ENCODE assay signal across 8 cellular contexts in genomic region chr2:213284105-213285090, GRCh38. TPM values are rescaled to one million over a fixed set of nuclear protein-coding genes. Genes with fewer than 3 reads are reported as not detected.
A peak's percentile ranks its signal among the peaks of the same experiment; 100 is the strongest.
DNase-seq lines count a peak whose midpoint lies in the region; ATAC-seq and TF ChIP-seq lines count a peak whose summit lies in the region.

SPAG16 (plus strand) TSS chr2:213284464.

- peak within 1 kb of the TSS; percentile 82 for H3K4me3 ChIP-seq in BE2C (ENCODE audit: low read depth, low read length)
- peak within 1 kb of the TSS; percentile 97 for H3K4me3 ChIP-seq in endodermal cell (ENCODE audit: low read length)
- peak within 1 kb of the TSS; percentile 81 to 93 for H3K4me3 ChIP-seq in mesenchymal stem cell (ENCODE audit: insufficient read depth in 1 of 2, low read depth in 1 of 2, low read length in 2 of 2)

- WGBS in endodermal cell (ENCODE audit: insufficient coverage in 1 of 2, insufficient read length in 1 of 2), 2 experiments = 5 to 7% methylated on average over 18 to 59 of the region's 59 CpGs
- WGBS in mesenchymal stem cell = 5% methylated on average over 57 of the region's 59 CpGs

- H3K14ac ChIP-seq in mesenchymal stem cell (ENCODE audit: low read length in 2 of 2) = peak within 1 kb of the TSS in 1 of 2 experiments; percentile 96

- H3K18ac ChIP-seq in mesenchymal stem cell (ENCODE audit: low read depth in 1 of 2, low read length in 2 of 2) = peak within 1 kb of the TSS; percentile 96 to 97

- H3K4me1 Mint-ChIP-seq in endodermal cell = peaks cover 24% of the 10 kb centered on the region

- H3K27me3 ChIP-seq in BE2C (no peaks in the 10 kb centered on the region), endodermal cell (ENCODE audit: control insufficient read depth, insufficient read depth, low read length, poor library complexity, severe bottlenecking) (no peaks in the 10 kb centered on the region), mesenchymal stem cell (ENCODE audit: control insufficient read depth in 1 of 2, insufficient read depth in 1 of 2, low read length in 2 of 2) (no peaks in the 10 kb centered on the region)

- H3K4me1 ChIP-seq in BE2C (0 out of 2 replicates have a peak, but pooled peaks cover 5% of the 10 kb centered on the region), endodermal cell (ENCODE audit: control insufficient read depth, insufficient read depth, low read length) (no peaks in the 10 kb centered on the region), mesenchymal stem cell (ENCODE audit: control insufficient read depth, insufficient read depth, low read depth, low read length) (no peaks in the 10 kb centered on the region)

- H3K36me3 Mint-ChIP-seq in endodermal cell (ENCODE audit: low read depth) = no peaks in the 10 kb centered on the region

- H3K27me3 Mint-ChIP-seq in endodermal cell (ENCODE audit: insufficient read depth) = no peaks in the 10 kb centered on the region

- H3K36me3 ChIP-seq in BE2C (no peaks in the 10 kb centered on the region), endodermal cell (ENCODE audit: control insufficient read depth, insufficient read depth, low read length) (no peaks in the 10 kb centered on the region), mesenchymal stem cell (ENCODE audit: control insufficient read depth in 1 of 2, insufficient read depth in 2 of 2, low read depth in 1 of 2, low read length in 2 of 2) (peaks cover 0 to 6% of the 10 kb centered on the region in 2 experiments)

- H3K4ac ChIP-seq in mesenchymal stem cell (ENCODE audit: low read depth in 1 of 2, low read length in 2 of 2) = peak within 1 kb of the TSS; percentile 31 to 60

- peak within 1 kb of the TSS; percentile 80 for H3K9ac ChIP-seq in endodermal cell (ENCODE audit: extremely low read depth, low read length, poor library complexity, severe bottlenecking)
- H3K9ac ChIP-seq in mesenchymal stem cell (ENCODE audit: low read length) = peak within 1 kb of the TSS; percentile 91

- peak within 1 kb of the TSS in 1 of 2 experiments; percentile 10 for H2BK12ac ChIP-seq in mesenchymal stem cell (ENCODE audit: low read length in 2 of 2)

- peak within 1 kb of the TSS; percentile 54 for H3K27ac ChIP-seq in endodermal cell (ENCODE audit: low read depth, low read length)
- H3K27ac ChIP-seq in mesenchymal stem cell (ENCODE audit: low read length, poor library complexity, severe bottlenecking) = peak within 1 kb of the TSS; percentile 4

- no peaks in the 10 kb centered on the region for H3K9me3 ChIP-seq in BE2C
- H3K9me3 ChIP-seq in endodermal cell (ENCODE audit: control insufficient read depth, low read length) = no peaks in the 10 kb centered on the region
- H3K9me3 ChIP-seq in mesenchymal stem cell (ENCODE audit: control insufficient read depth, low read length) = no peaks in the 10 kb centered on the region

- no peak within 1 kb of the TSS for H2BK5ac ChIP-seq in mesenchymal stem cell (ENCODE audit: low read depth, low read length, poor library complexity, severe bottlenecking)

- peak within 1 kb of the TSS; percentile 77 for H4K91ac ChIP-seq in mesenchymal stem cell (ENCODE audit: low read length)

- peak; percentile 99 for ATAC-seq in HG03442 (IDR thresholded peaks at IDR 0.05; ENCODE audit: unreplicated experiment)

- peak within 1 kb of the TSS; percentile 95 for H3K27ac Mint-ChIP-seq in endodermal cell

- H2AK5ac ChIP-seq in mesenchymal stem cell (ENCODE audit: low read length, severe bottlenecking) = no peak within 1 kb of the TSS

- no peak within 1 kb of the TSS for H2BK120ac ChIP-seq in mesenchymal stem cell (ENCODE audit: low read depth, low read length)

- DNase-seq in BE2C (peak; percentile 99), GM19238 (ENCODE audit: insufficient read length, low spot score) (peak; percentile 90), NCI-H774 (lab: John Stamatoyannopoulos, UW) (peak; percentile 98), endodermal cell (peak; percentile 99), mesenchymal stem cell (peak; percentile 98)
- peak; percentile 93 for DNase-seq in activated CD8-positive, alpha-beta memory T cell treated with anti-CD3 and anti-CD28 coated beads, Interleukin-2, amount 50 U/mL, for 1 hour (ENCODE audit: extremely low read depth)
- DNase-seq in stimulated activated CD8-positive, alpha-beta memory T cell treated with anti-CD3 and anti-CD28 coated beads, Interleukin-12 subunit alpha, Interleukin-12 subunit beta, amount 100 ng/mL, for 24 hours (ENCODE audit: extremely low read depth) = peak; percentile 91

- peak within 1 kb of the TSS; percentile 59 for H4K8ac ChIP-seq in mesenchymal stem cell (ENCODE audit: low read length)

- H3K4me3 Mint-ChIP-seq in endodermal cell = peak within 1 kb of the TSS; percentile 88

- H3K79me1 ChIP-seq in mesenchymal stem cell (replicated peaks; ENCODE audit: low read length, poor library complexity, severe bottlenecking) = peaks cover 5% of the 10 kb centered on the region

- peak within 1 kb of the TSS; percentile 41 for H3K4me2 ChIP-seq in mesenchymal stem cell (ENCODE audit: low read length, poor library complexity, severe bottlenecking)

- H3K23ac ChIP-seq in mesenchymal stem cell (ENCODE audit: low read length in 2 of 2) = peak within 1 kb of the TSS in 1 of 2 experiments; percentile 46

- TF ChIP-seq CTCF in BE2C (IDR thresholded peaks at IDR 0.05; ENCODE audit: low read depth, low read length) = no peak
- no peak for TF ChIP-seq CTCF in endodermal cell (conservative IDR thresholded peaks at IDR 0.05)

- H2AFZ ChIP-seq in mesenchymal stem cell (ENCODE audit: low read depth, low read length) = peak within 1 kb of the TSS; percentile 85

- no peaks in the 10 kb centered on the region for H3K9me3 Mint-ChIP-seq in endodermal cell

- no peak within 1 kb of the TSS for H2BK15ac ChIP-seq in mesenchymal stem cell (ENCODE audit: low read depth, poor library complexity, severe bottlenecking)

RNA-seq across cellular contexts. Expression of gene SPAG16, which starts in this region (rescaled TPM):
- polyA plus RNA-seq in BE2C (2012; ENCODE audit: insufficient read depth, insufficient read length, low read depth) = 17.7 TPM
- 10 to 100 TPM; 27.8 to 38.2 TPM for total RNA-seq in endodermal cell
- polyA plus RNA-seq in endodermal cell (2013, experiment 1 of 2) = 38.1 TPM
- 33.2 TPM for polyA plus RNA-seq in endodermal cell (2013, experiment 2 of 2)
- polyA plus RNA-seq in mesenchymal stem cell (2013, experiment 1 of 2) = 17.9 TPM
- polyA plus RNA-seq in mesenchymal stem cell (2013, experiment 2 of 2) = 18.4 TPM

Comparison
In these comparisons a context has a peak if more than half of its experiments do, and no peak if none do; other contexts are left out.
1. Peak in every context shown above with its lines: DNase-seq, ATAC-seq, H3K4me3 ChIP-seq and H3K27ac ChIP-seq.